17 cellular contexts compared by ENCODE assay signal in genomic region chr15:80526556-80527340, GRCh38.
DNase-seq lines count a peak whose midpoint lies in the region; ATAC-seq, FAIRE-seq and TF ChIP-seq lines count a peak whose summit lies in the region.
"Had no signal": no experiment of that assay in that cellular context is flagged by ENCODE, and none has a peak within 500 bp of the region (broad histone marks: within the 10 kb centered on the region; RNA-seq: fewer than 3 reads in every experiment).

No MANE protein-coding gene starts in this region.

- peaks cover 42% of the 10 kb centered on the region for H3K4me1 ChIP-seq in GM23248 (ENCODE audit: insufficient read depth)
- H3K4me1 ChIP-seq in skeletal muscle tissue (ENCODE audit: control insufficient read depth in 3 of 3, insufficient read depth in 3 of 3, low read length in 3 of 3), result peaks cover 9 to 20% (median 19%) of the 10 kb centered on the region in 3 donors
- H3K4me1 ChIP-seq: foreskin keratinocyte had no signal

- H2AFZ ChIP-seq in GM23248, result no peak overlapping the region

- H3K27me3 ChIP-seq in GM23248 (replicated peaks; ENCODE audit: insufficient read depth) (no peaks in the 10 kb centered on the region), skeletal muscle tissue (ENCODE audit: control insufficient read depth in 3 of 3, insufficient read depth in 3 of 3, low read length in 3 of 3) (no peaks in the 10 kb centered on the region)

- H3K9ac ChIP-seq in GM23248 (no peak overlapping the region), skeletal muscle tissue (ENCODE audit: low read depth in 1 of 3, low read length in 3 of 3) (peak overlapping the region in 1 of 3 donors; percentile 35)

- H3K4me2 ChIP-seq in GM23248 (ENCODE audit: unreplicated experiment), result no peak overlapping the region

- in situ Hi-C loops in GM23248 (cut with MboI), result no loop called here
- in situ Hi-C loops in astrocyte of the spinal cord (cut with HindIII; ENCODE audit: low sequenced_read_pairs), result no loop called here

- DNase-seq in GM23248, result peak; percentile 92
- DNase-seq in astrocyte of the spinal cord (ENCODE audit: low read depth, low spot score), result peak; percentile 79
- peak; percentile 46 for DNase-seq in glomerular visceral epithelial cell (ENCODE audit: extremely low spot score)
- DNase-seq in RCC 7860 (ENCODE audit: low spot score), result no peak
- DNase-seq in NCI-H128 (lab: John Stamatoyannopoulos, UW; ENCODE audit: unreplicated experiment), result no peak
- DNase-seq: activated CD4-positive, alpha-beta memory T cell treated with anti-CD3 and anti-CD28 coated beads, Interleukin-2, amount 10 ng/mL, durations not matched to agents 7 days and 5 days; anterior cingulate cortex; DMS153; foreskin keratinocyte; NCI-H1417 treated with DMSO at 0.1 percent for 48 hours; NCI-H2227 treated with DMSO at 0.1 percent for 48 hours; small intestine had no signal

- no peaks in the 10 kb centered on the region for H3K36me3 ChIP-seq in GM23248 (ENCODE audit: low read depth)
- no peaks in the 10 kb centered on the region for H3K36me3 ChIP-seq in skeletal muscle tissue (ENCODE audit: control insufficient read depth in 3 of 3, insufficient read depth in 3 of 3, low read length in 3 of 3)

- no peak for FAIRE-seq in RCC 7860 (lab: Jason Lieb, UNC)
- FAIRE-seq: small intestine, urothelium cell line had no signal

- ATAC-seq in HG02970 (IDR thresholded peaks at IDR 0.05; ENCODE audit: low FRiP score, unreplicated experiment), result no peak
- no peak for ATAC-seq in GM21515 (IDR thresholded peaks at IDR 0.05; ENCODE audit: unreplicated experiment)
- ATAC-seq: foreskin keratinocyte; stimulated activated memory B cell treated with anti-CD40 and anti-IgM and Interleukin-4, amounts not matched to agents 10 μg/mL and 1 μg/mL and 100 μg/mL, for 72 hours had no signal

- H3K9me3 ChIP-seq in GM23248 (ENCODE audit: low read depth) (no peaks in the 10 kb centered on the region), skeletal muscle tissue (ENCODE audit: control insufficient read depth in 3 of 3, low read length in 3 of 3) (no peaks in the 10 kb centered on the region)

- H3K4me3 ChIP-seq in GM23248 (no peak overlapping the region), astrocyte of the spinal cord (ENCODE audit: low read depth, low read length) (no peak overlapping the region), skeletal muscle tissue (ENCODE audit: low read length in 3 of 3) (no peak overlapping the region)

- TF ChIP-seq CTCF in astrocyte of the spinal cord (IDR thresholded peaks at IDR 0.05; ENCODE audit: low read depth, low read length), result no peak

- H3K27ac ChIP-seq in GM23248, result peak overlapping the region; percentile 59
- peak overlapping the region; percentile 45 for H3K27ac ChIP-seq in skeletal muscle tissue (ENCODE audit: low read depth, low read length)
- H3K27ac ChIP-seq: foreskin keratinocyte had no signal

- 46 to 54% methylated on average over 3 of the region's 3 CpGs for WGBS in GM23248 (ENCODE audit: low coverage in 1 of 2, low lambda C conversion rate in 2 of 2, missing lambda C conversion rate in 2 of 2), 2 experiments

- no peaks in the 10 kb centered on the region for H4K20me1 ChIP-seq in GM23248 (ENCODE audit: insufficient read depth)

- H3F3A ChIP-seq in GM23248 (ENCODE audit: insufficient read depth), result peaks cover 37% of the 10 kb centered on the region

- no peaks in the 10 kb centered on the region for H3K79me2 ChIP-seq in GM23248 (ENCODE audit: insufficient read depth)

- no peaks in the 10 kb centered on the region for H3K9me2 ChIP-seq in GM23248 (ENCODE audit: insufficient read depth)

Comparison
In these comparisons a context has a peak if more than half of its experiments do, and no peak if none do; other contexts are left out.
1. DNase-seq: peak in GM23248 (single experiment), astrocyte of the spinal cord (single experiment) and glomerular visceral epithelial cell (single experiment); none in RCC 7860 (single experiment) and NCI-H128 (single experiment).